8 cellular contexts compared by ENCODE assay signal in the genomic region with DNA sequence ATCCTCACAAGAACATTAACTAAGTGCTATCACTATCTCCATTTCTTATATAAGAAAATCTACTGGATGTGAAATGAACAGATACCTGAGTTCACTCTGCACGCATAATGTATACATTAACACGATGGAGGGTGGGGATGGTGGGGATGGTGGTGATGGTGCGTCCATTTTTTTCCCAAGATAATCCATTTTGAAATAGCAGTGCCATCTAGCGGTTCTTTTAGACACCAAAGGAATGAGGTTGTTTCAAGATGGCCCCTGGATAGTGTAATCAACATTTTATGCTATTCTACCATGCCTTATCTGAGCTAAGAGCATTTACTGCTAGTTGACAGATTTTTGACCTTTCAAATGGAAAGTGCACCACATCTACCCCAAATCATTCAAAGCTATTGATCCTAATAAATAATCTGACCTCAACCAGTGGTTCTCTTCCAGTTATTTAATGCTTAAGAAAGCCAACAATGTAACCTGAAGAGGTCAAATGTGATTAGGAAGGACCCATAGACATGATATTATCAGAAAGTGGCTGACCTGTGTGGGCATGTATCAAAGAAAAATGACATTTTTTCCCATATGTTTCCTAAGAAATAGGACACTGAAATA.
DNase-seq lines count a peak whose midpoint lies in the region; ATAC-seq lines count a peak whose summit lies in the region.

No MANE protein-coding gene starts in this region.

- ATAC-seq in HG02759 (IDR thresholded peaks at IDR 0.05; ENCODE audit: unreplicated experiment) (peak; percentile 70), GM19328 (IDR thresholded peaks at IDR 0.05; ENCODE audit: unreplicated experiment) (no peak)

- DNase-seq in DMS 273 (lab: John Stamatoyannopoulos, UW; ENCODE audit: unreplicated experiment) (peak; percentile 50), DMS 273 treated with DMSO at 0.1 percent for 48 hours (lab: John Stamatoyannopoulos, UW) (no peak), OCI-M1 (lab: John Stamatoyannopoulos, UW) (peak; percentile 92), globus pallidus (ENCODE audit: low spot score) (peak; percentile 5)
- DNase-seq in activated CD4-positive, CD25-positive, alpha-beta regulatory T cell treated with anti-CD3 and anti-CD28 coated beads, Interleukin-2, amount 50 U/mL, for 72 hours = no peak
- no peak for DNase-seq in activated naive CD4-positive, alpha-beta T cell treated with anti-CD3 and anti-CD28 coated beads, Interleukin-2, amount 50 U/mL, for 16 hours

Comparison
In these comparisons a context has a peak if more than half of its experiments do, and no peak if none do; other contexts are left out.
1. DNase-seq: peak in DMS 273 (single experiment), OCI-M1 (single experiment) and globus pallidus (single experiment); none in DMS 273 treated with DMSO at 0.1 percent for 48 hours (single experiment), activated CD4-positive, CD25-positive, alpha-beta regulatory T cell treated with anti-CD3 and anti-CD28 coated beads, Interleukin-2, amount 50 U/mL, for 72 hours (single experiment) and activated naive CD4-positive, alpha-beta T cell treated with anti-CD3 and anti-CD28 coated beads, Interleukin-2, amount 50 U/mL, for 16 hours (single experiment).